8 cellular contexts compared by ENCODE assay signal in genomic region chr11:27472398-27473016, GRCh38. TPM values are rescaled to one million over a fixed set of nuclear protein-coding genes. Genes with fewer than 3 reads are reported as not detected.
DNase-seq lines count a peak whose midpoint lies in the region; ATAC-seq and TF ChIP-seq lines count a peak whose summit lies in the region.

Gene LGR4 (minus strand): TSS chr11:27472790. CDS start chr11:27472302, 488 bp downstream.

- H3K4me1 ChIP-seq in adipocyte (ENCODE audit: control insufficient read depth, insufficient read depth, low read length): peaks cover 36% of the 10 kb centered on the region
- peaks cover 18% of the 10 kb centered on the region for H3K4me1 ChIP-seq in cardiac muscle cell (ENCODE audit: low read depth)
- peaks cover 5% of the 10 kb centered on the region for H3K4me1 ChIP-seq in ovary (ENCODE audit: insufficient read depth)
- H3K4me1 ChIP-seq in thyroid gland: peaks cover 32 to 37% of the 10 kb centered on the region in 2 donors

- H3K27me3 ChIP-seq in adipocyte (replicated peaks; ENCODE audit: control insufficient read depth, insufficient read depth, low read length) (no peaks in the 10 kb centered on the region), cardiac muscle cell (no peaks in the 10 kb centered on the region), ovary (no peaks in the 10 kb centered on the region), thyroid gland (no peaks in the 10 kb centered on the region)

- peak; percentile 81 for ATAC-seq in HG02588 (IDR thresholded peaks at IDR 0.05; ENCODE audit: unreplicated experiment)

- intact Hi-C loops in ovary (cut with DNase I) (loop anchor here in 2 of 4 donors (10.0 kb wide), 1 partner anchor 78 kb away; no protein-coding TSS in a partner anchor), thyroid gland (cut with DNase I) (loop anchor here (5.0 kb wide), 1 partner anchor 115 kb away; no protein-coding TSS in a partner anchor)

- H3K4me3 ChIP-seq in adipocyte (ENCODE audit: low read length) (peak within 1 kb of the TSS; percentile 92), cardiac muscle cell (peak within 1 kb of the TSS; percentile 85), ovary (peak within 1 kb of the TSS; percentile 77), thyroid gland (replicated peaks in 1 of 3) (peak within 1 kb of the TSS; percentile 56 to 75 (median 58))

- TF ChIP-seq POLR2A in ovary (IDR thresholded peaks at IDR 0.05) (peak; percentile 34), thyroid gland (IDR thresholded peaks at IDR 0.05) (peak in 1 of 2 donors; percentile 97)

- 1% methylated on average over 38 to 57 of the region's 57 CpGs for WGBS in ovary, 3 donors
- 1 to 2% methylated on average over 23 to 35 of the region's 57 CpGs for WGBS in thyroid gland, 2 donors

- no peak for TF ChIP-seq EP300 in ovary (IDR thresholded peaks at IDR 0.05)

- no peaks in the 10 kb centered on the region for H3K9me3 ChIP-seq in adipocyte (ENCODE audit: control insufficient read depth, low read length)
- H3K9me3 ChIP-seq in cardiac muscle cell (ENCODE audit: low read depth): no peaks in the 10 kb centered on the region
- H3K9me3 ChIP-seq in ovary: no peaks in the 10 kb centered on the region
- H3K9me3 ChIP-seq in thyroid gland: no peaks in the 10 kb centered on the region

- H3K27ac ChIP-seq in cardiac muscle cell (peak within 1 kb of the TSS; percentile 98), ovary (peak within 1 kb of the TSS; percentile 77 to 82), thyroid gland (peak within 1 kb of the TSS; percentile 85 to 90 (median 87))

- no peaks in the 10 kb centered on the region for H3K36me3 ChIP-seq in adipocyte (ENCODE audit: control insufficient read depth, insufficient read depth, low read length, severe bottlenecking)
- no peaks in the 10 kb centered on the region for H3K36me3 ChIP-seq in cardiac muscle cell
- H3K36me3 ChIP-seq in ovary: no peaks in the 10 kb centered on the region
- no peaks in the 10 kb centered on the region for H3K36me3 ChIP-seq in thyroid gland

- DNase-seq in GF-D8 (lab: John Stamatoyannopoulos, UW) (peak; percentile 66), NCI-H1105 treated with DMSO at 0.1 percent for 48 hours (lab: John Stamatoyannopoulos, UW) (peak; percentile 91), SW 1271 (lab: John Stamatoyannopoulos, UW) (peak; percentile 74 to 87), adipocyte (ENCODE audit: low read depth) (peak; percentile 97), cardiac muscle cell (ENCODE audit: low read depth in 1 of 2, low spot score in 1 of 2) (peak; percentile 97 to 98), ovary (peak; percentile 89 to 91 (median 90)), thyroid gland (peak; percentile 97 to 98)

- peak within 1 kb of the TSS; percentile 88 for H3K9ac ChIP-seq in adipocyte (ENCODE audit: low read length)

- no peak for TF ChIP-seq CTCF in cardiac muscle cell (IDR thresholded peaks at IDR 0.05; ENCODE audit: low read depth, low read length)
- TF ChIP-seq CTCF in ovary (IDR thresholded peaks at IDR 0.05): no peak
- no peak for TF ChIP-seq CTCF in thyroid gland (IDR thresholded peaks at IDR 0.05)

RNA-seq across cellular contexts. Expression of gene LGR4, which starts in this region (rescaled TPM):
- total RNA-seq in cardiac muscle cell: 84.2 and 89.3 TPM in 2 replicates
- 52.4 and 66.1 TPM in 2 replicates for polyA plus RNA-seq in cardiac muscle cell
- total RNA-seq in ovary: 10 to 100 TPM; 25.0 to 51.1 (median 33.4) TPM
- polyA plus RNA-seq in ovary: 10 to 100 TPM; 15.3 to 26.8 TPM
- total RNA-seq in thyroid gland: 10 to 100 TPM; 40.8 to 62.1 (median 50.2) TPM

Comparison
In these comparisons a context has a peak if more than half of its experiments do, and no peak if none do; other contexts are left out.
1. Peak in every context shown above with its lines: DNase-seq, ATAC-seq, H3K4me3 ChIP-seq and H3K27ac ChIP-seq.